ENCODE assay signal across 8 cellular contexts in genomic region chr14:55051426-55052258, GRCh38. TPM values are rescaled to one million over a fixed set of nuclear protein-coding genes. Genes with fewer than 3 reads are reported as not detected.
DNase-seq lines count a peak whose midpoint lies in the region; ATAC-seq and TF ChIP-seq lines count a peak whose summit lies in the region.

Gene MAPK1IP1L, plus strand, starts transcription at chr14:55051647. Its CDS starts 10,037 bp downstream, at chr14:55061684.

- H3K27me3 Mint-ChIP-seq in activated naive CD8-positive, alpha-beta T cell = no peaks in the 10 kb centered on the region

- TF ChIP-seq EP300 in ovary (IDR thresholded peaks at IDR 0.05) = peak; percentile 23

- peak within 1 kb of the TSS; percentile 91 for H3K27ac Mint-ChIP-seq in activated naive CD8-positive, alpha-beta T cell

- peak; percentile 95 for DNase-seq in NCI-H1092 treated with DMSO at 0.1 percent for 48 hours (lab: John Stamatoyannopoulos, UW)
- DNase-seq in SKM-1 (lab: John Stamatoyannopoulos, UW; ENCODE audit: unreplicated experiment) = peak; percentile 9
- DNase-seq in head of caudate nucleus = peak; percentile 70 to 95 (median 89)
- peak; percentile 90 to 97 (median 94) for DNase-seq in ovary
- DNase-seq in thyroid gland = peak; percentile 88 to 92

- peak; percentile 91 for ATAC-seq in HG02610 (IDR thresholded peaks at IDR 0.05; ENCODE audit: unreplicated experiment)

- TF ChIP-seq CTCF in ovary (IDR thresholded peaks at IDR 0.05) (peak; percentile 100), thyroid gland (IDR thresholded peaks at IDR 0.05) (peak; percentile 87 to 100 (median 100))

- TF ChIP-seq POLR2A in GM10847 (IDR thresholded peaks at IDR 0.05; ENCODE audit: extremely low read depth, insufficient read length) (peak; percentile 98), ovary (IDR thresholded peaks at IDR 0.05) (peak; percentile 100), thyroid gland (IDR thresholded peaks at IDR 0.05) (peak; percentile 98 to 99)

- no peaks in the 10 kb centered on the region for H3K9me3 Mint-ChIP-seq in activated naive CD8-positive, alpha-beta T cell (ENCODE audit: low read depth)

- peak within 1 kb of the TSS; percentile 93 for H3K4me3 Mint-ChIP-seq in activated naive CD8-positive, alpha-beta T cell

- H3K36me3 ChIP-seq in ovary (no peaks in the 10 kb centered on the region), thyroid gland (no peaks in the 10 kb centered on the region)

- H3K4me3 ChIP-seq in ovary (peak within 1 kb of the TSS; percentile 86), thyroid gland (replicated peaks in 1 of 3) (peak within 1 kb of the TSS; percentile 81 to 98 (median 90))

- peaks cover 40% of the 10 kb centered on the region for H3K4me1 Mint-ChIP-seq in activated naive CD8-positive, alpha-beta T cell (ENCODE audit: low read depth)

- H3K4me1 ChIP-seq in ovary (ENCODE audit: insufficient read depth) (peaks cover 6% of the 10 kb centered on the region), thyroid gland (peaks cover 11 to 20% of the 10 kb centered on the region in 2 donors)

- H3K36me3 Mint-ChIP-seq in activated naive CD8-positive, alpha-beta T cell = peaks cover 4% of the 10 kb centered on the region

- intact Hi-C loops in head of caudate nucleus (cut with DNase I) (no loop called here), ovary (cut with DNase I) (loop anchor here in 1 of 4 donors (5.0 kb wide), 2 partner anchors 41 to 484 kb away; partner anchors contain the start of gene SAMD4A), thyroid gland (cut with DNase I) (no loop called here)

- H3K9me3 ChIP-seq in ovary = no peaks in the 10 kb centered on the region
- no peaks in the 10 kb centered on the region for H3K9me3 ChIP-seq in thyroid gland

- 0 to 1% (median 0%) methylated on average over 73 to 97 of the region's 97 CpGs for whole genome bisulfite sequencing in ovary, 3 donors
- 0% methylated on average over 27 to 29 of the region's 97 CpGs for WGBS in thyroid gland, 2 donors

- H3K27me3 ChIP-seq in ovary = no peaks in the 10 kb centered on the region
- no peaks in the 10 kb centered on the region for H3K27me3 ChIP-seq in thyroid gland

- peak within 1 kb of the TSS; percentile 97 to 99 for H3K27ac ChIP-seq in ovary
- peak within 1 kb of the TSS; percentile 98 to 100 (median 100) for H3K27ac ChIP-seq in thyroid gland

RNA-seq across cellular contexts. Expression of gene MAPK1IP1L, which starts in this region (rescaled TPM):
- total RNA-seq in ovary (100 to 1,000 TPM in 2 of 7 donors, 10 to 100 TPM in 5; 35.6 to 130 (median 81.9) TPM), thyroid gland (10 to 100 TPM; 56.6 to 89.9 (median 69.6) TPM)
- 10 to 100 TPM; 38.1 to 59.8 TPM for polyA plus RNA-seq in ovary

Comparison
In these comparisons a context has a peak if more than half of its experiments do, and no peak if none do; other contexts are left out.
1. Peak in every context shown above with its lines: DNase-seq, ATAC-seq, H3K4me3 ChIP-seq and H3K27ac ChIP-seq.
2. DNase-seq: peak in every context shown above with its lines; median percentile 95 in NCI-H1092 treated with DMSO at 0.1 percent for 48 hours; 94 in ovary; 90 in thyroid gland; 89 in head of caudate nucleus; 9 in SKM-1.